Comparison of ENCODE assay signal across 26 cellular contexts in the genomic region with DNA sequence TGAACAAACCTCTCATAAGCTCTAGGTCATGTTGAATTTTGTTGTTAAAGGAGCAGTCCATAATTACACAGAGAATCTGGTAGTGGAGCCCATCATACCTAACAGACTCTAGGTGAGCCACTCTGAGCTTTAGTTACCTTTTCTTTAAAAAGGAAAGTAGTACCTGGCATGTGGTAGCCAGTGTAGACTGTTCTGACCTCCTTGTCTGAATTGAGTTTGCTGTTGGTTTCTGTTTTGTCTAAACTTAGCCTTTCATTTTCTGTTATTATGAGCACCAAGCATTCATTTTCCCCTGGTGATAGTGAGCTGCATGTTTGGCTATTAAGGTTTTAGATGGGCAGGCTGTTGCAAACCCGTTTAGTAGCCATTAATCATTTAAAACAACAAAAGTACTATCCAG.
DNase-seq lines count a peak whose midpoint lies in the region; ATAC-seq lines count a peak whose summit lies in the region.
"Had no signal": no experiment of that assay in that cellular context is flagged by ENCODE, and none has a peak within 500 bp of the region (broad histone marks: within the 10 kb centered on the region; RNA-seq: fewer than 3 reads in every experiment).

No MANE protein-coding gene starts in this region.

- ATAC-seq in GM18519 (IDR thresholded peaks at IDR 0.05; ENCODE audit: low FRiP score, unreplicated experiment) = peak; percentile 63
- peak; percentile 64 for ATAC-seq in GM21390 (IDR thresholded peaks at IDR 0.05; ENCODE audit: unreplicated experiment)
- ATAC-seq in HG02870 (IDR thresholded peaks at IDR 0.05; ENCODE audit: unreplicated experiment) = peak; percentile 82
- no peak for ATAC-seq in HG02981 (IDR thresholded peaks at IDR 0.05; ENCODE audit: unreplicated experiment)
- ATAC-seq: gastrocnemius medialis had no signal

- peak; percentile 16 for DNase-seq in NCI-H69 (lab: John Stamatoyannopoulos, UW)
- DNase-seq in central memory CD4-positive, alpha-beta T cell = no peak
- no peak for DNase-seq in NCI-H748 treated with DMSO at 0.1 percent for 48 hours (lab: John Stamatoyannopoulos, UW)
- DNase-seq in activated CD4-positive, CD25-positive, alpha-beta regulatory T cell treated with anti-CD3 and anti-CD28 coated beads, Interleukin-2, amount 50 U/mL, for 72 hours = no peak
- DNase-seq: activated CD4-positive, alpha-beta T cell treated with anti-CD3 and anti-CD28 coated beads, Interleukin-2, amount 10 ng/mL, durations not matched to agents 7 days and 5 days; activated effector memory CD4-positive, alpha-beta T cell treated with anti-CD3 and anti-CD28 coated beads, Interleukin-2, amount 50 U/mL, for 16 hours; activated naive CD8-positive, alpha-beta T cell treated with anti-CD3 and anti-CD28 coated beads for 36 hours; activated T-cell treated with anti-CD3 and anti-CD28 coated beads, Interleukin-2, amount 50 U/mL, for 1 hour; anterior cingulate cortex; CD8-positive, alpha-beta memory T cell; DMS 273 treated with DMSO at 0.1 percent for 48 hours; gastrocnemius medialis; GM23248; Kasumi-1; kidney glomerular epithelial cell; MV-4-11; NCI-H446 treated with DMSO at 0.1 percent for 48 hours; OCI-M1; stimulated activated CD4-positive, alpha-beta T cell treated with anti-CD3 and anti-CD28 coated beads, Interleukin-4, amount 100 ng/mL, for 24 hours; T-helper 9 cell; upper lobe of left lung; WERI-Rb-1 had no signal
